ENCODE assay signal across 8 cellular contexts in the genomic region with DNA sequence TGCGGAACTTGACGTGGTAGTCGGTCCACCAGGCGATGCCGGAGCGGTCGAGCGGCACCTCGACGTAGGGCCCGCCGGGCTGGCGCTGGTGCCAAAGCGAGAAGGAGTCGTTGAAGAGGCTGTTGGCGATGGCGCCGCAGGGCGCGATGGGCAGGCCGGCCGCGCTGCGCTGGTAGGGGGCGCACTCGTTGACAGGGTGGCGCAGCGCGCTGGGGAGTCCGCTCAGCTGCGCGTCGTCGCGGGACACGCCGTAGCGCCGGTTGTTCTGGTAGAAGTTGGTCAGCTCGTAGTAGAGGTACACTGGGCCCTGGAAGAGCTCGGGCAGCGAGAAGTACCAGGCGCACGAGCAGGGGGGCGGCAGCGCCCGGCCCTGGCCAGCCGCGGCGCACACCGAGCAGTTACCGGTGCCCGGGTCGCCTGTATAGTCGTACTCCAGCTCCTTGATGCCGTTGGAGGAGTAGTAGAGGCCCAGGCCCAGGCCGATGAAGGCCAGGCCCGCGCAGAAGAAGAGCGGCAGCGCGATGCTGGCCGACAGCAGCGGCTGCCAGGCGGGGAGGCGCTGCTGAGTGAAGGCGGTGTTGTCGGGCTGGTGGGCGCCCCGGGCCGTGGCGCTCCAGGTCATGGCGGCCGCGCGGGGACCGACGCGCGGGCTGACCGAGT. TPM values are rescaled to one million over a fixed set of nuclear protein-coding genes. Genes with fewer than 3 reads are reported as not detected.
DNase-seq lines count a peak whose midpoint lies in the region; ATAC-seq and TF ChIP-seq lines count a peak whose summit lies in the region.

No MANE protein-coding gene starts in this region.

- H4K20me1 ChIP-seq in MM.1S (ENCODE audit: insufficient read depth, low read length), result no peaks in the 10 kb centered on the region

- TF ChIP-seq CTCF in activated CD8-positive, alpha-beta T cell treated with anti-CD3 and anti-CD28 coated beads for 36 hours (IDR thresholded peaks at IDR 0.05), result peak; percentile 76
- TF ChIP-seq CTCF in mesothelial cell of epicardium (IDR thresholded peaks at IDR 0.05; ENCODE audit: unreplicated experiment) (peak; percentile 52), MM.1S (IDR thresholded peaks at IDR 0.05; ENCODE audit: low read length) (no peak)

- peaks cover 2% of the 10 kb centered on the region for H3K27me3 Mint-ChIP-seq in activated CD8-positive, alpha-beta T cell treated with anti-CD3 and anti-CD28 coated beads for 36 hours
- peaks cover 43% of the 10 kb centered on the region for H3K27me3 Mint-ChIP-seq in mesothelial cell of epicardium (ENCODE audit: low read depth)

- H3K4me1 ChIP-seq in effector memory CD4-positive, alpha-beta T cell (ENCODE audit: control insufficient read depth, insufficient read depth, low read length, poor library complexity, severe bottlenecking), result peaks cover 9% of the 10 kb centered on the region
- no peaks in the 10 kb centered on the region for H3K4me1 ChIP-seq in MM.1S (ENCODE audit: low read length)

- H3K79me2 ChIP-seq in MM.1S (ENCODE audit: low read length), result no peaks in the 10 kb centered on the region

- peak; percentile 88 for ATAC-seq in activated CD8-positive, alpha-beta T cell treated with anti-CD3 and anti-CD28 coated beads for 36 hours

- DNase-seq in CD1c-positive myeloid dendritic cell (ENCODE audit: extremely low spot score), result peak; percentile 62
- peak; percentile 29 for DNase-seq in LHCN-M2 (ENCODE audit: low read depth)
- peak; percentile 81 for DNase-seq in activated CD8-positive, alpha-beta T cell treated with anti-CD3 and anti-CD28 coated beads for 36 hours
- peak; percentile 55 to 61 (median 61) for DNase-seq in effector memory CD4-positive, alpha-beta T cell
- DNase-seq in mesothelial cell of epicardium (ENCODE audit: low spot score in 2 of 2, unreplicated experiment in 2 of 2), result peak; percentile 56 to 78
- DNase-seq in stimulated activated CD8-positive, alpha-beta memory T cell treated with anti-CD3 and anti-CD28 coated beads, Interleukin-15, amount 100 ng/mL, for 4 hours (ENCODE audit: low read depth in 2 of 2), result peak; percentile 60
- DNase-seq in midbrain (lab: John Stamatoyannopoulos, UW), result no peak
- no peak for DNase-seq in MM.1S

- no peaks in the 10 kb centered on the region for H3F3A ChIP-seq in MM.1S (ENCODE audit: insufficient read depth, low read length)

- peak overlapping the region; percentile 85 for H3K4me3 Mint-ChIP-seq in activated CD8-positive, alpha-beta T cell treated with anti-CD3 and anti-CD28 coated beads for 36 hours
- H3K4me3 Mint-ChIP-seq in mesothelial cell of epicardium, result peak overlapping the region; percentile 81

- no peak overlapping the region for H3K4me2 ChIP-seq in MM.1S (ENCODE audit: low read depth, low read length)

- H3K9ac ChIP-seq in MM.1S (ENCODE audit: low read length), result no peak overlapping the region

- H3K27me3 ChIP-seq in effector memory CD4-positive, alpha-beta T cell (replicated peaks; ENCODE audit: control insufficient read depth, insufficient read depth, low read length, poor library complexity, severe bottlenecking), result no peaks in the 10 kb centered on the region
- no peaks in the 10 kb centered on the region for H3K27me3 ChIP-seq in MM.1S (replicated peaks; ENCODE audit: insufficient read depth, low read length)

- peak overlapping the region; percentile 88 for H3K27ac Mint-ChIP-seq in activated CD8-positive, alpha-beta T cell treated with anti-CD3 and anti-CD28 coated beads for 36 hours
- H3K27ac Mint-ChIP-seq in mesothelial cell of epicardium, result peak overlapping the region; percentile 90

- POLR2A ChIA-PET in activated CD8-positive, alpha-beta T cell treated with anti-CD3 and anti-CD28 coated beads for 36 hours (lab: Charles Lee), result interaction anchor here (0.6 to 1.5 kb wide), 10 partner anchors 9 to 197 kb away, joined by 3 to 8 read pairs (median 3); no protein-coding TSS in a partner anchor

- no peaks in the 10 kb centered on the region for H3K9me2 ChIP-seq in MM.1S (replicated peaks; ENCODE audit: insufficient read depth, low read length)

- no peaks in the 10 kb centered on the region for H3K36me3 ChIP-seq in effector memory CD4-positive, alpha-beta T cell (ENCODE audit: control insufficient read depth, insufficient read depth, low read length)
- no peaks in the 10 kb centered on the region for H3K36me3 ChIP-seq in MM.1S (replicated peaks; ENCODE audit: insufficient read depth, low read length)

- H3K27ac ChIP-seq in effector memory CD4-positive, alpha-beta T cell (ENCODE audit: insufficient read depth, low read length, poor library complexity, severe bottlenecking), result peak overlapping the region; percentile 66
- no peak overlapping the region for H3K27ac ChIP-seq in MM.1S (ENCODE audit: low read length)

- H3K4me3 ChIP-seq in effector memory CD4-positive, alpha-beta T cell (ENCODE audit: insufficient read depth, low read depth, low read length, poor library complexity, severe bottlenecking), result peak overlapping the region; percentile 83
- H3K4me3 ChIP-seq in MM.1S (ENCODE audit: low read length), result no peak overlapping the region

- no peak overlapping the region for H2AFZ ChIP-seq in MM.1S (ENCODE audit: low read length)

- H3K36me3 Mint-ChIP-seq in activated CD8-positive, alpha-beta T cell treated with anti-CD3 and anti-CD28 coated beads for 36 hours (ENCODE audit: low read depth), result no peaks in the 10 kb centered on the region
- H3K36me3 Mint-ChIP-seq in mesothelial cell of epicardium, result no peaks in the 10 kb centered on the region

- no peaks in the 10 kb centered on the region for H3K9me3 Mint-ChIP-seq in activated CD8-positive, alpha-beta T cell treated with anti-CD3 and anti-CD28 coated beads for 36 hours
- H3K9me3 Mint-ChIP-seq in mesothelial cell of epicardium, result no peaks in the 10 kb centered on the region

- intact Hi-C loops in activated CD8-positive, alpha-beta T cell treated with anti-CD3 and anti-CD28 coated beads for 36 hours (cut with micrococcal nuclease), result no loop called here

- H3K9me3 ChIP-seq in effector memory CD4-positive, alpha-beta T cell (ENCODE audit: control insufficient read depth, low read length), result no peaks in the 10 kb centered on the region
- H3K9me3 ChIP-seq in MM.1S (replicated peaks; ENCODE audit: insufficient read depth, low read length), result no peaks in the 10 kb centered on the region

- CTCF ChIA-PET in activated CD8-positive, alpha-beta T cell treated with anti-CD3 and anti-CD28 coated beads for 36 hours (lab: Charles Lee), result interaction anchor here (0.8 to 5.5 kb wide), 28 partner anchors 10 to 950 kb away, joined by 3 to 61 read pairs (median 4); no protein-coding TSS in a partner anchor

- H3K4me1 Mint-ChIP-seq in activated CD8-positive, alpha-beta T cell treated with anti-CD3 and anti-CD28 coated beads for 36 hours (ENCODE audit: low read depth), result peaks cover 30% of the 10 kb centered on the region
- H3K4me1 Mint-ChIP-seq in mesothelial cell of epicardium, result peaks cover 19% of the 10 kb centered on the region

RNA-seq across cellular contexts. Expression of gene TMEM30B, which starts 0.5 kb away (rescaled TPM):
- total RNA-seq in LHCN-M2 (2014; rRNA removed), result under 0.01 and 0.06 TPM in 2 replicates
- 0.05 TPM for polyA plus RNA-seq in LHCN-M2 (2012)
- 1 to 10 TPM; 1.7 to 1.8 TPM for total RNA-seq in activated CD8-positive, alpha-beta T cell treated with anti-CD3 and anti-CD28 coated beads for 36 hours
- total RNA-seq in mesothelial cell of epicardium, result 10.1 to 11.2 TPM (median 10.6 TPM) in 3 replicates

RNA-seq across cellular contexts. Expression of gene PRKCH, which starts 40.7 kb away (rescaled TPM):
- total RNA-seq in LHCN-M2 (2014; rRNA removed) (13.8 and 17.8 TPM in 2 replicates), mesothelial cell of epicardium (8.4 to 9.2 TPM (median 9.0 TPM) in 3 replicates)
- 3.1 TPM for polyA plus RNA-seq in LHCN-M2 (2012)
- 100 to 1,000 TPM; 193 to 194 TPM for total RNA-seq in activated CD8-positive, alpha-beta T cell treated with anti-CD3 and anti-CD28 coated beads for 36 hours

Comparison
In these comparisons a context has a peak if more than half of its experiments do, and no peak if none do; other contexts are left out.
1. DNase-seq: peak in CD1c-positive myeloid dendritic cell (single experiment), LHCN-M2 (single experiment), activated CD8-positive, alpha-beta T cell treated with anti-CD3 and anti-CD28 coated beads for 36 hours (single experiment), effector memory CD4-positive, alpha-beta T cell (3 of 3), mesothelial cell of epicardium (2 of 2) and stimulated activated CD8-positive, alpha-beta memory T cell treated with anti-CD3 and anti-CD28 coated beads, Interleukin-15, amount 100 ng/mL, for 4 hours (2 of 2); none in midbrain (single experiment) and MM.1S (single experiment).
2. RNA of gene PRKCH, which starts 40.7 kb away (total RNA-seq): 193 to 194 TPM in activated CD8-positive, alpha-beta T cell treated with anti-CD3 and anti-CD28 coated beads for 36 hours; 13.8 to 17.8 TPM in LHCN-M2 and 8.4 to 9.2 TPM in mesothelial cell of epicardium; every median in the first group is over 10 times any median in the second.